15 cellular contexts compared by ENCODE assay signal in the genomic region with DNA sequence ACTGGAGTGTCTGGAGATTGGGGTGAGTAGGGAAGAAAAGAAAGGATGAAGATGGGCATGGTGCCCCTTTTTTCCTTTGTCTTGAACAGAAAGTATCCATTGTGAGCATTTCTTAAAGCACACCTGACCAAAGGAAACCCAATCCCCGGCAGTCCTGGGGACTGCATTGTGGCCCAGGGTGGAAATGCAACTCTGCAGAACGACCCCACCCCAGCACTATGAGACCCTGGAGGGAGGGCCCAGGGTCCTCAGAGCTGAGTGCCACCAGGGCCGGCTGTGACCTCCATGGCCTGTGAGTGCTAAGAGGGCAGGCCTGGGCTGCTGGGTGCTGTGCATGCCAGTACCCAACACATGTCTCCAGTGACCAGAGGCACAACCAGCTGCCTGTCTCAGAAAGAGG. TPM values are rescaled to one million over a fixed set of nuclear protein-coding genes. Genes with fewer than 3 reads are reported as not detected.
DNase-seq lines count a peak whose midpoint lies in the region; ATAC-seq and TF ChIP-seq lines count a peak whose summit lies in the region.
"Had no signal": no experiment of that assay in that cellular context is flagged by ENCODE, and none has a peak within 500 bp of the region (broad histone marks: within the 10 kb centered on the region; RNA-seq: fewer than 3 reads in every experiment).

No MANE protein-coding gene starts in this region.

- no peak for DNase-seq in right atrium auricular region (ENCODE audit: low spot score)
- DNase-seq in left ventricle myocardium superior = no peak
- DNase-seq in ascending aorta (ENCODE audit: low spot score in 2 of 2) = no peak
- no peak for DNase-seq in naive thymus-derived CD4-positive, alpha-beta T cell
- peak in 1 of 2 donors; percentile 19 for DNase-seq in uterus
- no peak for DNase-seq in Caco-2
- DNase-seq in NCI-H2227 treated with DMSO at 0.1 percent for 48 hours (lab: John Stamatoyannopoulos, UW) = no peak
- no peak for DNase-seq in cerebellar nuclear complex (lab: John Stamatoyannopoulos, UW)
- DNase-seq: amygdala; glutamatergic neuron; NCI-H1436 treated with DMSO at 0.1 percent for 48 hours; NCI-H524 treated with DMSO at 0.1 percent for 48 hours; stimulated activated CD4-positive, alpha-beta T cell treated with anti-CD3 and anti-CD28 coated beads, Interleukin-12 subunit alpha, Interleukin-12 subunit beta, amount 100 ng/mL, for 4 hours; T-helper 9 cell had no signal

- H3K4me3 Mint-ChIP-seq in naive thymus-derived CD4-positive, alpha-beta T cell = peak overlapping the region; percentile 54 to 99 (median 94)
- no peak overlapping the region for H3K4me3 Mint-ChIP-seq in Caco-2 (ENCODE audit: unreplicated experiment)

- H3K27me3 ChIP-seq in right atrium auricular region = no peaks in the 10 kb centered on the region
- H3K27me3 ChIP-seq in ascending aorta = no peaks in the 10 kb centered on the region
- H3K27me3 ChIP-seq in naive thymus-derived CD4-positive, alpha-beta T cell (ENCODE audit: control insufficient read depth in 2 of 2, insufficient read depth in 2 of 2, low read length in 2 of 2) = no peaks in the 10 kb centered on the region
- H3K27me3 ChIP-seq in uterus = no peaks in the 10 kb centered on the region
- H3K27me3 ChIP-seq in Caco-2 (replicated peaks; ENCODE audit: control insufficient read depth, insufficient read depth, low read length) = no peaks in the 10 kb centered on the region

- H3K27ac ChIP-seq in right atrium auricular region (peak overlapping the region; percentile 94 to 96), ascending aorta (peak overlapping the region; percentile 97 to 98), uterus (peak overlapping the region; percentile 90 to 91)
- H3K27ac ChIP-seq in naive thymus-derived CD4-positive, alpha-beta T cell (ENCODE audit: low read depth, low read length) = peak overlapping the region; percentile 84

- H3K4me1 ChIP-seq in right atrium auricular region (peaks cover 0 to 67% of the 10 kb centered on the region in 2 donors), ascending aorta (peaks cover 19 to 51% of the 10 kb centered on the region in 2 donors), uterus (peaks cover 45 to 63% of the 10 kb centered on the region in 2 donors), Caco-2 (peaks cover 12% of the 10 kb centered on the region)
- H3K4me1 ChIP-seq in naive thymus-derived CD4-positive, alpha-beta T cell (ENCODE audit: control insufficient read depth in 2 of 2, insufficient read depth in 2 of 2, low read length in 2 of 2) = peaks cover 79 to 99% of the 10 kb centered on the region in 2 donors

- no peak overlapping the region for H3K4me3 ChIP-seq in right atrium auricular region
- no peak overlapping the region for H3K4me3 ChIP-seq in ascending aorta
- H3K4me3 ChIP-seq in naive thymus-derived CD4-positive, alpha-beta T cell (ENCODE audit: low read length) = no peak overlapping the region
- no peak overlapping the region for H3K4me3 ChIP-seq in uterus
- no peak overlapping the region for H3K4me3 ChIP-seq in Caco-2 (ENCODE audit: low read depth, low read length)
- H3K4me3 ChIP-seq: GM12878 had no signal

- TF ChIP-seq POLR2A in uterus (IDR thresholded peaks at IDR 0.05) = no peak

- no peaks in the 10 kb centered on the region for H3K27me3 Mint-ChIP-seq in naive thymus-derived CD4-positive, alpha-beta T cell
- H3K27me3 Mint-ChIP-seq in Caco-2 (ENCODE audit: insufficient read depth, unreplicated experiment) = no peaks in the 10 kb centered on the region

- intact Hi-C loops in left ventricle myocardium superior (cut with micrococcal nuclease) = no loop called here
- intact Hi-C loops in ascending aorta (cut with DNase I) = loop anchor here (2.0 kb wide), 1 partner anchor 19 kb away; no protein-coding TSS in a partner anchor
- intact Hi-C loops in naive thymus-derived CD4-positive, alpha-beta T cell (cut with micrococcal nuclease) = no loop called here
- intact Hi-C loops in uterus (cut with DNase I; ENCODE audit: low total_unique reads) = no loop called here
- intact Hi-C loops in Caco-2 (cut with micrococcal nuclease; ENCODE audit: unreplicated experiment) = no loop called here

- peaks cover 4 to 50% (median 29%) of the 10 kb centered on the region in 5 donors for H3K36me3 Mint-ChIP-seq in naive thymus-derived CD4-positive, alpha-beta T cell
- peaks cover 29% of the 10 kb centered on the region for H3K36me3 Mint-ChIP-seq in Caco-2 (ENCODE audit: insufficient read depth, unreplicated experiment)

- H3K9me3 ChIP-seq in right atrium auricular region (no peaks in the 10 kb centered on the region), ascending aorta (no peaks in the 10 kb centered on the region), uterus (no peaks in the 10 kb centered on the region), Caco-2 (peaks cover 5% of the 10 kb centered on the region)
- no peaks in the 10 kb centered on the region for H3K9me3 ChIP-seq in naive thymus-derived CD4-positive, alpha-beta T cell (ENCODE audit: control insufficient read depth in 2 of 3, low read length in 3 of 3)

- peaks cover 0 to 3% (median 0%) of the 10 kb centered on the region in 11 donors for H3K9me3 Mint-ChIP-seq in naive thymus-derived CD4-positive, alpha-beta T cell
- H3K9me3 Mint-ChIP-seq in Caco-2 (ENCODE audit: unreplicated experiment) = no peaks in the 10 kb centered on the region

- peak overlapping the region in 8 of 9 donors; percentile 90 to 99 (median 96) for H3K27ac Mint-ChIP-seq in naive thymus-derived CD4-positive, alpha-beta T cell
- no peak overlapping the region for H3K27ac Mint-ChIP-seq in Caco-2 (ENCODE audit: unreplicated experiment)

- H3K36me3 ChIP-seq in right atrium auricular region (no peaks in the 10 kb centered on the region), ascending aorta (no peaks in the 10 kb centered on the region), uterus (no peaks in the 10 kb centered on the region), Caco-2 (ENCODE audit: control insufficient read depth, insufficient read depth, low read length) (no peaks in the 10 kb centered on the region)
- peaks cover 0 to 43% (median 9%) of the 10 kb centered on the region in 3 experiments for H3K36me3 ChIP-seq in naive thymus-derived CD4-positive, alpha-beta T cell (ENCODE audit: control insufficient read depth in 2 of 3, insufficient read depth in 3 of 3, low read length in 3 of 3)

- CTCF ChIA-PET in naive thymus-derived CD4-positive, alpha-beta T cell (lab: Charles Lee) = interaction anchor here (1.0 to 13.2 kb wide), 4 partner anchors 15 to 86 kb away, joined by 3 to 253 read pairs (median 4); no protein-coding TSS in a partner anchor
- CTCF ChIA-PET in Caco-2 (lab: Charles Lee) = no interaction called here

- POLR2A ChIA-PET in naive thymus-derived CD4-positive, alpha-beta T cell (lab: Charles Lee) = interaction anchor here (0.6 to 61.3 kb wide), 4 partner anchors 5 to 104 kb away, joined by 3 to 1719 read pairs (median 1615); a partner anchor contains a TSS
- POLR2A ChIA-PET in Caco-2 (lab: Charles Lee) = no interaction called here

- TF ChIP-seq CTCF in right atrium auricular region (IDR thresholded peaks at IDR 0.05) (no peak), ascending aorta (IDR thresholded peaks at IDR 0.05) (no peak), uterus (IDR thresholded peaks at IDR 0.05) (no peak), Caco-2 (IDR thresholded peaks at IDR 0.05; ENCODE audit: insufficient read depth in 1 of 2, low read depth in 1 of 2, low read length in 1 of 2, severe bottlenecking in 1 of 2, unreplicated experiment in 1 of 2) (no peak)

- H3K4me1 Mint-ChIP-seq in naive thymus-derived CD4-positive, alpha-beta T cell = peaks cover 66 to 100% (median 91%) of the 10 kb centered on the region in 7 donors
- H3K4me1 Mint-ChIP-seq in Caco-2 (ENCODE audit: low read depth, unreplicated experiment) = peaks cover 12% of the 10 kb centered on the region

- no TSS peak for BruUV-seq in Caco-2 (replicated peaks; lab: Mats Ljungman, UMichigan)

- no peak for ATAC-seq in left ventricle myocardium superior
- ATAC-seq in naive thymus-derived CD4-positive, alpha-beta T cell = no peak
- ATAC-seq: GM12878 had no signal

RNA-seq across cellular contexts. Expression of a gene that starts 18.5 kb away (rescaled TPM):
- total RNA-seq in right atrium auricular region = 10 to 100 TPM in 1 of 2 donors, 1 to 10 TPM in 1; 8.3 to 11.6 TPM
- total RNA-seq in left ventricle myocardium superior = 21.6 TPM
- 32.8 TPM for total RNA-seq in ascending aorta
- total RNA-seq in naive thymus-derived CD4-positive, alpha-beta T cell = 100 to 1,000 TPM; 252 to 664 (median 347) TPM
- polyA plus RNA-seq in naive thymus-derived CD4-positive, alpha-beta T cell = 100 to 1,000 TPM; 124 to 297 TPM
- total RNA-seq in uterus = 100 to 1,000 TPM in 1 of 4 donors, 10 to 100 TPM in 2, 1 to 10 TPM in 1; 5.0 to 140 (median 19.3) TPM
- 44.1 and 47.1 TPM in 2 replicates for total RNA-seq in Caco-2 (2022)

RNA-seq across cellular contexts. Expression of a gene that starts 24.6 kb away (rescaled TPM):
- total RNA-seq in right atrium auricular region = 10 to 100 TPM in 1 of 2 donors, 1 to 10 TPM in 1; 4.7 to 11.4 TPM
- total RNA-seq in left ventricle myocardium superior = 11.1 TPM
- 18.2 TPM for total RNA-seq in ascending aorta
- total RNA-seq in naive thymus-derived CD4-positive, alpha-beta T cell = 10 to 100 TPM; 29.1 to 84.4 (median 56.8) TPM
- polyA plus RNA-seq in naive thymus-derived CD4-positive, alpha-beta T cell = 10 to 100 TPM; 29.3 to 39.5 TPM
- 10 to 100 TPM in 3 of 4 donors, 1 to 10 TPM in 1; 6.7 to 33.1 (median 15.9) TPM for total RNA-seq in uterus
- 38.7 and 39.4 TPM in 2 replicates for total RNA-seq in Caco-2 (2022)

RNA-seq across cellular contexts. Expression of a gene that starts 31.7 kb away (rescaled TPM):
- under 1 TPM in 1 of 2 donors, not detected in 1; 0.20 TPM for total RNA-seq in right atrium auricular region
- total RNA-seq in left ventricle myocardium superior = not detected
- total RNA-seq in ascending aorta = not detected
- total RNA-seq in naive thymus-derived CD4-positive, alpha-beta T cell = 1 to 10 TPM; 1.4 to 2.9 (median 2.1) TPM
- polyA plus RNA-seq in naive thymus-derived CD4-positive, alpha-beta T cell = under 1 TPM in 1 of 2 donors, not detected in 1; 0.17 TPM
- total RNA-seq in uterus = 10 to 100 TPM in 1 of 4 donors, 1 to 10 TPM in 2, not detected in 1; 2.9 to 11.3 (median 3.2) TPM
- total RNA-seq in Caco-2 (2022) = 2.3 and 3.8 TPM in 2 replicates

RNA-seq across cellular contexts. Expression of a gene that starts 45.4 kb away (rescaled TPM):
- total RNA-seq in right atrium auricular region (10 to 100 TPM; 31.7 to 59.0 TPM), left ventricle myocardium superior (28.5 TPM), ascending aorta (134 TPM), uterus (10 to 100 TPM in 3 of 4 donors, under 1 TPM in 1; 0.59 to 41.7 (median 20.7) TPM), Caco-2 (2022) (12.1 and 13.2 TPM in 2 replicates)
- 10 to 100 TPM; 28.0 to 51.0 (median 36.1) TPM for total RNA-seq in naive thymus-derived CD4-positive, alpha-beta T cell
- polyA plus RNA-seq in naive thymus-derived CD4-positive, alpha-beta T cell = 10 to 100 TPM; 20.0 to 21.7 TPM
